40 cellular contexts compared by ENCODE assay signal in genomic region chr1:16005597-16005996, GRCh38. TPM values are rescaled to one million over a fixed set of nuclear protein-coding genes. Genes with fewer than 3 reads are reported as not detected.
"Had no signal": no experiment of that assay in that cellular context is flagged by ENCODE, and none has a peak within 500 bp of the region (broad histone marks: within the 10 kb centered on the region; RNA-seq: fewer than 3 reads in every experiment).

No MANE protein-coding gene starts in this region.

- H3K27me3 Mint-ChIP-seq: activated naive CD8-positive, alpha-beta T cell had no signal

- DNase-seq: activated CD4-positive, alpha-beta T cell treated with anti-CD3 and anti-CD28 coated beads for 48 hours; activated CD4-positive, alpha-beta T cell treated with anti-CD3 and anti-CD28 coated beads, Interleukin-2, amount 50 U/mL, for 48 hours; activated CD8-positive, alpha-beta memory T cell treated with anti-CD3 and anti-CD28 coated beads for 24 hours; activated effector memory CD4-positive, alpha-beta T cell treated with Interleukin-2 at 50 U/mL for 16 hours; activated naive CD4-positive, alpha-beta T cell treated with Interleukin-2 at 50 U/mL for 16 hours; anterior cingulate cortex; body of pancreas; colonic mucosa; effector memory CD4-positive, alpha-beta T cell; erythroblast; gastrocnemius medialis; glutamatergic neuron; islet precursor cell; left cardiac atrium; mammary epithelial cell; naive thymus-derived CD4-positive, alpha-beta T cell; nucleus accumbens; retina; sigmoid colon; small intestine; stimulated activated CD4-positive, alpha-beta T cell treated with anti-CD3 and anti-CD28 coated beads, Interleukin-4, amount 100 ng/mL, for 24 hours; stomach; T-helper 9 cell; thyroid gland had no signal

- H3K4me1 Mint-ChIP-seq: mesothelial cell of epicardium had no signal

- H3K36me3 ChIP-seq: colonic mucosa, gastrocnemius medialis, pancreas, prostate gland, sigmoid colon, stomach, thyroid gland, upper lobe of left lung, vagina had no signal

- H3K4me1 ChIP-seq: body of pancreas, colonic mucosa, gastrocnemius medialis, pancreas, prostate gland, upper lobe of left lung, vagina had no signal

- FAIRE-seq: pancreas, small intestine, TTC549 had no signal

- H3K27ac Mint-ChIP-seq: activated naive CD8-positive, alpha-beta T cell; mesothelial cell of epicardium; stimulated activated effector memory CD8-positive, alpha-beta T cell treated with anti-CD3 and anti-CD28 coated beads, Interleukin-12 subunit alpha, Interleukin-12 subunit beta, amount 100 ng/mL, for 72 hours had no signal

- H3K4me3 ChIP-seq: body of pancreas, colonic mucosa, gastrocnemius medialis, hepatocyte, pancreas, prostate gland, sigmoid colon, stomach, thyroid gland, upper lobe of left lung, vagina had no signal

- H3K9me3 ChIP-seq: body of pancreas, colonic mucosa, gastrocnemius medialis, pancreas, prostate gland, sigmoid colon, stomach, thyroid gland, upper lobe of left lung, vagina had no signal

- H3K9me3 Mint-ChIP-seq: mesothelial cell of epicardium; naive thymus-derived CD4-positive, alpha-beta T cell; stimulated activated effector memory CD8-positive, alpha-beta T cell treated with anti-CD3 and anti-CD28 coated beads, Interleukin-12 subunit alpha, Interleukin-12 subunit beta, amount 100 ng/mL, for 72 hours had no signal

- H3K36me3 Mint-ChIP-seq: activated naive CD8-positive, alpha-beta T cell; mesothelial cell of epicardium; naive thymus-derived CD4-positive, alpha-beta T cell; stimulated activated effector memory CD8-positive, alpha-beta T cell treated with anti-CD3 and anti-CD28 coated beads, Interleukin-12 subunit alpha, Interleukin-12 subunit beta, amount 100 ng/mL, for 72 hours had no signal

- H3K27ac ChIP-seq: body of pancreas, colonic mucosa, gastrocnemius medialis, hepatocyte, pancreas, prostate gland, sigmoid colon, stomach, thyroid gland, upper lobe of left lung, vagina, VCaP had no signal

- H3K4me3 Mint-ChIP-seq: activated naive CD8-positive, alpha-beta T cell; mesothelial cell of epicardium; naive thymus-derived CD4-positive, alpha-beta T cell; stimulated activated effector memory CD8-positive, alpha-beta T cell treated with anti-CD3 and anti-CD28 coated beads, Interleukin-12 subunit alpha, Interleukin-12 subunit beta, amount 100 ng/mL, for 72 hours had no signal

- ATAC-seq: activated CD4-positive, CD25-positive, alpha-beta regulatory T cell treated with anti-CD3 and anti-CD28 coated beads, Interleukin-2, amount 50 U/mL, for 24 hours; body of pancreas; gastrocnemius medialis; left cardiac atrium; naive thymus-derived CD4-positive, alpha-beta T cell; pancreas; stimulated activated effector memory CD8-positive, alpha-beta T cell treated with anti-CD3 and anti-CD28 coated beads, Interleukin-12 subunit alpha, Interleukin-12 subunit beta, amount 100 ng/mL, for 72 hours had no signal

- H3K27me3 ChIP-seq: body of pancreas, colonic mucosa, gastrocnemius medialis, hepatocyte, pancreas, sigmoid colon, stomach, thyroid gland, upper lobe of left lung, vagina had no signal

RNA-seq across cellular contexts. Expression of gene SRARP, which starts 1.6 kb away (rescaled TPM):
- total RNA-seq: body of pancreas; colonic mucosa; hepatocyte; liver; mammary epithelial cell; mesothelial cell of epicardium; naive thymus-derived CD4-positive, alpha-beta T cell; pancreas; sigmoid colon; stomach; T-helper 1 cell treated with Interleukin-12 subunit alpha and Interleukin-12 subunit beta and Interleukin-4 antibody, amounts not matched to agents 30 ng/mL and 1 ng/mL, for 36 hours; vagina had no signal
- polyA plus RNA-seq: adipose tissue; hepatocyte; mammary epithelial cell; naive thymus-derived CD4-positive, alpha-beta T cell; neural cell; pancreas; small intestine had no signal

RNA-seq across cellular contexts. Expression of gene HSPB7, which starts 12.2 kb away (rescaled TPM):
- total RNA-seq: dermis microvascular lymphatic vessel endothelial cell; naive thymus-derived CD4-positive, alpha-beta T cell; T-helper 1 cell treated with Interleukin-12 subunit alpha and Interleukin-12 subunit beta and Interleukin-4 antibody, amounts not matched to agents 30 ng/mL and 1 ng/mL, for 36 hours had no signal
- polyA plus RNA-seq: mammary epithelial cell; naive thymus-derived CD4-positive, alpha-beta T cell; neural cell had no signal

RNA-seq across cellular contexts. Expression of gene CLCNKA, which starts 16.2 kb away (rescaled TPM):
- total RNA-seq: dermis microvascular lymphatic vessel endothelial cell; liver; mammary epithelial cell; naive thymus-derived CD4-positive, alpha-beta T cell; T-helper 1 cell treated with Interleukin-12 subunit alpha and Interleukin-12 subunit beta and Interleukin-4 antibody, amounts not matched to agents 30 ng/mL and 1 ng/mL, for 36 hours had no signal
- polyA plus RNA-seq: liver; mammary epithelial cell; naive thymus-derived CD4-positive, alpha-beta T cell; neural cell had no signal

RNA-seq across cellular contexts. Expression of gene CLCNKB, which starts 38.0 kb away (rescaled TPM):
- total RNA-seq: gastrocnemius medialis; liver; mammary epithelial cell; naive thymus-derived CD4-positive, alpha-beta T cell; T-helper 1 cell treated with Interleukin-12 subunit alpha and Interleukin-12 subunit beta and Interleukin-4 antibody, amounts not matched to agents 30 ng/mL and 1 ng/mL, for 36 hours; vagina had no signal
- polyA plus RNA-seq: liver; naive thymus-derived CD4-positive, alpha-beta T cell; neural cell had no signal
